8 cellular contexts compared by ENCODE assay signal in genomic region chr16:9159839-9160550, GRCh38.
DNase-seq lines count a peak whose midpoint lies in the region; ATAC-seq, FAIRE-seq and TF ChIP-seq lines count a peak whose summit lies in the region.

No MANE protein-coding gene starts in this region.

- no peaks in the 10 kb centered on the region for H3K9me3 Mint-ChIP-seq in Calu3 (ENCODE audit: low read depth, unreplicated experiment)

- peaks cover 0 to under 1% of the 10 kb centered on the region in 2 donors for H3K27me3 ChIP-seq in small intestine (ENCODE audit: control insufficient read depth in 2 of 2, insufficient read depth in 2 of 2, low read length in 2 of 2)

- no peaks in the 10 kb centered on the region for H3K4me1 Mint-ChIP-seq in Calu3 (ENCODE audit: low read depth, unreplicated experiment)

- DNase-seq in Calu3 (peak; percentile 89), H54 (ENCODE audit: insufficient read length, low spot score) (peak; percentile 72), NCI-H82 (lab: John Stamatoyannopoulos, UW) (peak; percentile 88), anterior cingulate cortex (lab: John Stamatoyannopoulos, UW) (peak in 57 of 58 donors; percentile 18 to 86 (median 60)), hippocampal formation (lab: John Stamatoyannopoulos, UW) (peak; percentile 35 to 66), small intestine (peak; percentile 72), GF-D8 (lab: John Stamatoyannopoulos, UW) (no peak)

- intact Hi-C loops in Calu3 (cut with micrococcal nuclease; ENCODE audit: unreplicated experiment), result loop anchor here (2.0 to 5.0 kb wide), 2 partner anchors 1021 to 1347 kb away; no protein-coding TSS in a partner anchor

- CTCF ChIA-PET in Calu3 (lab: Charles Lee), result interaction anchor here (0.5 to 1.6 kb wide), 5 partner anchors 12 to 1269 kb away, joined by 3 to 4 read pairs (median 3); no protein-coding TSS in a partner anchor

- no peak for TF ChIP-seq POLR2A in H54 (IDR thresholded peaks at IDR 0.05; ENCODE audit: low read depth, low read length)

- H3K4me3 ChIP-seq in small intestine (ENCODE audit: low read depth in 1 of 2, low read length in 2 of 2), result no peak overlapping the region

- no peaks in the 10 kb centered on the region for H3K4me1 ChIP-seq in small intestine (ENCODE audit: control insufficient read depth in 2 of 2, insufficient read depth in 1 of 2, low read depth in 1 of 2, low read length in 1 of 2)

- WGBS in small intestine, 3 donors, result 7 to 12% (median 7%) methylated on average over 15 of the region's 15 CpGs

- no peak overlapping the region for H3K27ac ChIP-seq in small intestine (ENCODE audit: low read depth in 1 of 2, low read length in 1 of 2)

- peaks cover 7% of the 10 kb centered on the region for H3K27me3 Mint-ChIP-seq in Calu3 (ENCODE audit: unreplicated experiment)

- H3K4me3 Mint-ChIP-seq in Calu3 (ENCODE audit: low read depth, unreplicated experiment), result no peak overlapping the region

- H3K36me3 Mint-ChIP-seq in Calu3 (ENCODE audit: insufficient read depth, unreplicated experiment), result peaks cover 7% of the 10 kb centered on the region

- BruUV-seq in Calu3 (replicated peaks; lab: Mats Ljungman, UMichigan), result no TSS peak

- peak; percentile 90 for TF ChIP-seq CTCF in Calu3 (IDR thresholded peaks at IDR 0.05; ENCODE audit: unreplicated experiment)

- no peaks in the 10 kb centered on the region for H3K36me3 ChIP-seq in small intestine (ENCODE audit: control insufficient read depth in 2 of 2, insufficient read depth in 2 of 2, low read length in 2 of 2)

- ATAC-seq in GM21786 (IDR thresholded peaks at IDR 0.05; ENCODE audit: unreplicated experiment), result no peak

- no peak overlapping the region for H3K27ac Mint-ChIP-seq in Calu3 (ENCODE audit: unreplicated experiment)

- no peaks in the 10 kb centered on the region for H3K9me3 ChIP-seq in small intestine (ENCODE audit: control insufficient read depth, low read depth)

- peak; percentile 58 for FAIRE-seq in H54 (lab: Jason Lieb, UNC)
- FAIRE-seq in small intestine (lab: Jason Lieb, UNC), result no peak
